13 cellular contexts compared by ENCODE assay signal in the genomic region with DNA sequence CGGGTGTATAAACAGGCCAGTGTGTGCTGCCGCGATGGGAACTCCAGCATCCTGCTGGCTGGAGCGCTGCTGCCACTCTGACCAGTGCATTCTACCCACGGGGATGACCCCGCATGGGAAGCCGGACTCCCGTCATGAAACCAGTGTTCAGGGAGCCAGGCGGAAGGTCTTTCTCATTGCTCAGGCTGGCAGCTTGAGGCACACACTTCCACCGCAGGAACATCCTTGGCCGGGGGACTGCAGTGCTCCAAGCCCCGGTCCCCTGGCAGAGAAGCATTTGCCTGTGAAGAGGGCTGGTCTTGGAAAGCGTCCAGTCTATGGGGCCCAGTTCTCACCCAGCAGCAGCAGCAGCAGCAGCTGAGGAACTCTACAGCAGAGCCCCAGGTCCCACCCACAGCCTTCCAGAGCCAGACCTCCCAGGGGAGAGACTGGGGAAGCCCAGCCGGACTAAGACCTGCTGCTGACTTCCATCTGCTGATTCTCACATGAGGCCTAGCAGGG.
DNase-seq lines count a peak whose midpoint lies in the region; ATAC-seq lines count a peak whose summit lies in the region.
"Had no signal": no experiment of that assay in that cellular context is flagged by ENCODE, and none has a peak within 500 bp of the region (broad histone marks: within the 10 kb centered on the region; RNA-seq: fewer than 3 reads in every experiment).

No MANE protein-coding gene starts in this region.

- H3K9me3 ChIP-seq in BLaER1: peaks cover 10% of the 10 kb centered on the region
- no peaks in the 10 kb centered on the region for H3K9me3 ChIP-seq in muscle layer of colon (ENCODE audit: low read length)

- no peak overlapping the region for H3K4me3 ChIP-seq in BLaER1
- H3K4me3 ChIP-seq in muscle layer of colon (ENCODE audit: low read depth in 1 of 2, low read length in 2 of 2): no peak overlapping the region
- H3K4me3 ChIP-seq: coronary artery had no signal

- H3K9ac ChIP-seq in BLaER1 (no peak overlapping the region), muscle layer of colon (ENCODE audit: low read length) (peak overlapping the region; percentile 35)

- H3K36me3 ChIP-seq in BLaER1 (no peaks in the 10 kb centered on the region), muscle layer of colon (ENCODE audit: insufficient read depth, low read length) (no peaks in the 10 kb centered on the region)

- H3K4me1 ChIP-seq in BLaER1: peaks cover 8% of the 10 kb centered on the region
- H3K4me1 ChIP-seq in muscle layer of colon (ENCODE audit: insufficient read depth, low read length): peaks cover 65% of the 10 kb centered on the region

- peaks cover 54% of the 10 kb centered on the region for H4K20me1 ChIP-seq in BLaER1

- peaks cover 53% of the 10 kb centered on the region for H3K27me3 ChIP-seq in BLaER1
- H3K27me3 ChIP-seq in muscle layer of colon (ENCODE audit: control insufficient read depth in 1 of 2, insufficient read depth in 2 of 2, low read length in 2 of 2): no peaks in the 10 kb centered on the region

- no peak overlapping the region for H3K27ac ChIP-seq in BLaER1
- peak overlapping the region; percentile 93 for H3K27ac ChIP-seq in muscle layer of colon (ENCODE audit: low read depth, low read length)

- ATAC-seq in GM18498 (IDR thresholded peaks at IDR 0.05; ENCODE audit: unreplicated experiment) (no peak), HG03469 (IDR thresholded peaks at IDR 0.05; ENCODE audit: unreplicated experiment) (no peak)
- ATAC-seq: activated CD4-positive, CD25-positive, alpha-beta regulatory T cell treated with anti-CD3 and anti-CD28 coated beads, Interleukin-2, amount 50 U/mL, for 24 hours had no signal

- peak; percentile 67 for DNase-seq in NCI-H1694 treated with DMSO at 0.1 percent for 48 hours (lab: John Stamatoyannopoulos, UW)
- peak; percentile 16 for DNase-seq in cerebellar cortex (ENCODE audit: low spot score)
- no peak for DNase-seq in GOT3 (lab: John Stamatoyannopoulos, UW)
- no peak for DNase-seq in stimulated activated naive CD4-positive, alpha-beta T cell (lab: John Stamatoyannopoulos, UW)
- DNase-seq: CD4-positive, alpha-beta T cell; SIG-M5; stimulated activated CD4-positive, alpha-beta T cell treated with anti-CD3 and anti-CD28 coated beads, Interleukin-12 subunit alpha, Interleukin-12 subunit beta, amount 100 ng/mL, for 4 hours had no signal

- peak overlapping the region; percentile 40; the same call in 1 of the 2 replicates for H3K4me2 ChIP-seq in BLaER1

Comparison
In these comparisons a context has a peak if more than half of its experiments do, and no peak if none do; other contexts are left out.
1. DNase-seq: peak in NCI-H1694 treated with DMSO at 0.1 percent for 48 hours (single experiment) and cerebellar cortex (single experiment); none in GOT3 (single experiment) and stimulated activated naive CD4-positive, alpha-beta T cell (0 of 6).